ENCODE assay signal across 15 cellular contexts in the genomic region with DNA sequence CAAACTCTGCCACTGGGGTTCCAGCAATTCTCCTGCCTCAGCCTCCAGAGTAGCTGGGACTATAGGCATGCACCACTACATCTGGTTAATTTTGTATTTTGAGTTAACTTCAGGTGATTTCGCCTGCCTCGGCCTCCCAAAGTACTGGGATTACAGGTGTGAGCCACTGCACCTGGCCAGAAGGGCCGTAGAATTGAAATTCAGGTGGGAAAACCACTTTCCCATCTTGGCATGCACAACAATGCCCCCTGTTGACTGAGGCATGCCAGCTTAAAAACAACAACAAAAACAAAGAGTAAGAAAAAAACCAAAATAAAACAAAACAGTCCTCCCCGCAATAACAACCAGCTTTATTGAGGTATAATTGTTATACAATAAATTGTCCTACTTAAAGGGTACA. TPM values are rescaled to one million over a fixed set of nuclear protein-coding genes. Genes with fewer than 3 reads are reported as not detected.
DNase-seq lines count a peak whose midpoint lies in the region; ATAC-seq, FAIRE-seq and TF ChIP-seq lines count a peak whose summit lies in the region.
"Had no signal": no experiment of that assay in that cellular context is flagged by ENCODE, and none has a peak within 500 bp of the region (broad histone marks: within the 10 kb centered on the region; RNA-seq: fewer than 3 reads in every experiment).

No MANE protein-coding gene starts in this region.

- in situ Hi-C loops in K562 (cut with MboI), result no loop called here

- TF ChIP-seq RAD21 in K562 (CRISPR knock-in tag; conservative IDR thresholded peaks at IDR 0.05 in 1 of 2, IDR thresholded peaks at IDR 0.05 in 1 of 2), result peak in 1 of 2 experiments; percentile 40; a peak in 2 of 4 replicates

- H3K27ac ChIP-seq in K562 (ENCODE audit: extremely low read depth, low read depth, low read length), result peak overlapping the region; percentile 93
- H3K27ac ChIP-seq: GM23248 had no signal

- H3K36me3 ChIP-seq in K562 (ENCODE audit: control insufficient read depth, insufficient read depth, low read length), result no peaks in the 10 kb centered on the region

- no peaks in the 10 kb centered on the region for H3K9me1 ChIP-seq in K562 (ENCODE audit: control insufficient read depth, insufficient read depth, low read length)

- no peaks in the 10 kb centered on the region for H4K20me1 ChIP-seq in K562 (replicated peaks; ENCODE audit: control insufficient read depth, insufficient read depth, low read length)

- peak; percentile 35 for DNase-seq in NCI-H748 (lab: John Stamatoyannopoulos, UW; ENCODE audit: unreplicated experiment)
- no peak for DNase-seq in NCI-H748 treated with DMSO at 0.1 percent for 48 hours (lab: John Stamatoyannopoulos, UW)
- no peak for DNase-seq in HFFc6
- DNase-seq in K562 (ENCODE audit: extremely low read depth in 1 of 4, low spot score in 3 of 4), result no peak
- DNase-seq in progenitor cell of endocrine pancreas (ENCODE audit: low spot score, unreplicated experiment), result no peak
- no peak for DNase-seq in activated naive CD4-positive, alpha-beta T cell treated with anti-CD3 and anti-CD28 coated beads for 36 hours
- no peak for DNase-seq in SHP77 treated with DMSO at 0.1 percent for 48 hours (lab: John Stamatoyannopoulos, UW)
- no peak for DNase-seq in activated CD4-positive, alpha-beta memory T cell treated with anti-CD3 and anti-CD28 coated beads for 36 hours
- DNase-seq: activated T-cell treated with anti-CD3 and anti-CD28 coated beads for 4 hours, GM23248, hippocampal formation, NCI-H2107, SHP77 had no signal

- no peaks in the 10 kb centered on the region for H3K36me3 Mint-ChIP-seq in HFFc6 (ENCODE audit: low read depth)
- H3K36me3 Mint-ChIP-seq in progenitor cell of endocrine pancreas (ENCODE audit: insufficient read depth), result peaks cover under 1% of the 10 kb centered on the region
- no peaks in the 10 kb centered on the region for H3K36me3 Mint-ChIP-seq in activated naive CD4-positive, alpha-beta T cell treated with anti-CD3 and anti-CD28 coated beads for 36 hours (ENCODE audit: low read depth)
- no peaks in the 10 kb centered on the region for H3K36me3 Mint-ChIP-seq in activated CD4-positive, alpha-beta memory T cell treated with anti-CD3 and anti-CD28 coated beads for 36 hours

- H3K27me3 ChIP-seq in K562 (ENCODE audit: control insufficient read depth in 2 of 2, insufficient read depth in 2 of 2, low read length in 2 of 2), result no peaks in the 10 kb centered on the region

- H3K4me2 ChIP-seq in K562 (ENCODE audit: insufficient read depth, low read length), result peak overlapping the region; percentile 37; the same call in 1 of the 2 replicates

- no peak overlapping the region for H3K27ac Mint-ChIP-seq in HFFc6
- no peak overlapping the region for H3K27ac Mint-ChIP-seq in progenitor cell of endocrine pancreas
- no peak overlapping the region for H3K27ac Mint-ChIP-seq in activated naive CD4-positive, alpha-beta T cell treated with anti-CD3 and anti-CD28 coated beads for 36 hours
- H3K27ac Mint-ChIP-seq in activated CD4-positive, alpha-beta memory T cell treated with anti-CD3 and anti-CD28 coated beads for 36 hours, result no peak overlapping the region

- H3K4me1 Mint-ChIP-seq in HFFc6 (ENCODE audit: low read depth) (peaks cover 49% of the 10 kb centered on the region), progenitor cell of endocrine pancreas (ENCODE audit: low read depth) (peaks cover 40% of the 10 kb centered on the region)
- peaks cover 24% of the 10 kb centered on the region for H3K4me1 Mint-ChIP-seq in activated naive CD4-positive, alpha-beta T cell treated with anti-CD3 and anti-CD28 coated beads for 36 hours (ENCODE audit: low read depth)
- peaks cover 24% of the 10 kb centered on the region for H3K4me1 Mint-ChIP-seq in activated CD4-positive, alpha-beta memory T cell treated with anti-CD3 and anti-CD28 coated beads for 36 hours (ENCODE audit: low read depth)

- H3K9me3 Mint-ChIP-seq in HFFc6 (no peaks in the 10 kb centered on the region), progenitor cell of endocrine pancreas (ENCODE audit: low read depth) (no peaks in the 10 kb centered on the region)
- H3K9me3 Mint-ChIP-seq in activated naive CD4-positive, alpha-beta T cell treated with anti-CD3 and anti-CD28 coated beads for 36 hours, result no peaks in the 10 kb centered on the region
- H3K9me3 Mint-ChIP-seq in activated CD4-positive, alpha-beta memory T cell treated with anti-CD3 and anti-CD28 coated beads for 36 hours, result no peaks in the 10 kb centered on the region

- BruUV-seq in K562 (replicated peaks; lab: Mats Ljungman, UMichigan), result no TSS peak

- peak overlapping the region; percentile 89; the same call in 1 of the 2 replicates for H2AFZ ChIP-seq in K562 (ENCODE audit: low read depth, low read length)
- H2AFZ ChIP-seq: GM23248 had no signal

- TF ChIP-seq POLR2A in K562 (conservative IDR thresholded peaks at IDR 0.05), result no peak

- no peaks in the 10 kb centered on the region for H3K9me3 ChIP-seq in K562 (replicated peaks; ENCODE audit: control insufficient read depth, insufficient read depth, low read depth, low read length)

- intact Hi-C loops in K562 (cut with micrococcal nuclease), result loop anchor here (5.0 kb wide), 1 partner anchor 199 kb away; no protein-coding TSS in a partner anchor
- intact Hi-C loops in activated naive CD4-positive, alpha-beta T cell treated with anti-CD3 and anti-CD28 coated beads for 36 hours (cut with micrococcal nuclease), result no loop called here
- intact Hi-C loops in activated CD4-positive, alpha-beta memory T cell treated with anti-CD3 and anti-CD28 coated beads for 36 hours (cut with micrococcal nuclease), result no loop called here

- no peak overlapping the region for H3K4me3 Mint-ChIP-seq in HFFc6
- H3K4me3 Mint-ChIP-seq in progenitor cell of endocrine pancreas (ENCODE audit: low read depth), result no peak overlapping the region
- H3K4me3 Mint-ChIP-seq in activated naive CD4-positive, alpha-beta T cell treated with anti-CD3 and anti-CD28 coated beads for 36 hours, result no peak overlapping the region
- H3K4me3 Mint-ChIP-seq in activated CD4-positive, alpha-beta memory T cell treated with anti-CD3 and anti-CD28 coated beads for 36 hours, result no peak overlapping the region

- CTCF ChIA-PET in K562 (lab: Yijun Ruan, JAX; ENCODE audit: low intra/inter-chr PET ratio), result no interaction called here
- CTCF ChIA-PET in activated naive CD4-positive, alpha-beta T cell treated with anti-CD3 and anti-CD28 coated beads for 36 hours (lab: Charles Lee), result interaction anchor here (0.5 to 5.6 kb wide), 11 partner anchors 9 to 198 kb away, joined by 3 to 43 read pairs (median 4); no protein-coding TSS in a partner anchor
- CTCF ChIA-PET in activated CD4-positive, alpha-beta memory T cell treated with anti-CD3 and anti-CD28 coated beads for 36 hours (lab: Charles Lee), result interaction anchor here (0.9 to 5.3 kb wide), 7 partner anchors 10 to 199 kb away, joined by 3 to 25 read pairs (median 5); no protein-coding TSS in a partner anchor

- H3K4me1 ChIP-seq in K562 (replicated peaks in 1 of 2; ENCODE audit: control insufficient read depth in 2 of 2, insufficient read depth in 2 of 2, low read length in 2 of 2), result peaks cover 27 to 66% of the 10 kb centered on the region in 2 experiments

- peak overlapping the region in 1 of 2 experiments; percentile 73; a peak in 2 of 4 replicates for H3K9ac ChIP-seq in K562 (ENCODE audit: insufficient read depth in 1 of 2, low read depth in 2 of 2, low read length in 2 of 2)
- H3K9ac ChIP-seq: GM23248 had no signal

- POLR2A ChIA-PET in K562 (lab: Yijun Ruan, JAX), result interaction anchor here (1.4 to 2.1 kb wide), 2 partner anchors 13 to 26 kb away, joined by 5 to 6 read pairs; no protein-coding TSS in a partner anchor
- POLR2A ChIA-PET in activated CD4-positive, alpha-beta memory T cell treated with anti-CD3 and anti-CD28 coated beads for 36 hours (lab: Charles Lee), result interaction anchor here (0.7 kb wide), 1 partner anchor 45 kb away, joined by 3 read pairs; no protein-coding TSS in a partner anchor

- FAIRE-seq in K562 (lab: Jason Lieb, UNC), result no peak
- FAIRE-seq: A204.1, endometrium had no signal

- 80% methylated on average over 4 of the region's 4 CpGs for WGBS in K562 (ENCODE audit: insufficient coverage, low coverage, missing lambda C conversion rate)

- TF ChIP-seq CTCF in HFFc6 (IDR thresholded peaks at IDR 0.05) (peak; percentile 53), K562 (IDR thresholded peaks at IDR 0.05 in 2 of 3, conservative IDR thresholded peaks at IDR 0.05 in 1 of 3; ENCODE audit: insufficient read depth in 2 of 3, low read depth in 1 of 3, low read length in 3 of 3) (peak; percentile 1 to 42 (median 40); a peak in 2 of 6 replicates), progenitor cell of endocrine pancreas (IDR thresholded peaks at IDR 0.05; ENCODE audit: unreplicated experiment) (peak; percentile 22)

- no peak for TF ChIP-seq EP300 in K562 (IDR thresholded peaks at IDR 0.05; ENCODE audit: low read length)

- no peak for ATAC-seq in K562

- H3K27me3 Mint-ChIP-seq in HFFc6 (ENCODE audit: insufficient read depth) (no peaks in the 10 kb centered on the region; the same call in 1 of the 2 replicates), progenitor cell of endocrine pancreas (no peaks in the 10 kb centered on the region)
- H3K27me3 Mint-ChIP-seq in activated naive CD4-positive, alpha-beta T cell treated with anti-CD3 and anti-CD28 coated beads for 36 hours (ENCODE audit: low read depth), result no peaks in the 10 kb centered on the region
- H3K27me3 Mint-ChIP-seq in activated CD4-positive, alpha-beta memory T cell treated with anti-CD3 and anti-CD28 coated beads for 36 hours, result no peaks in the 10 kb centered on the region

- H3K4me3 ChIP-seq in K562, result no peak overlapping the region
- H3K4me3 ChIP-seq: GM23248 had no signal

- H3K79me2 ChIP-seq in K562 (ENCODE audit: control insufficient read depth, insufficient read depth, low read length), result no peaks in the 10 kb centered on the region

RNA-seq across cellular contexts. Expression of a gene that starts 32.6 kb away (rescaled TPM):
- total RNA-seq in HFFc6 (2021; fragmentation: NEBNext Ultra II Directional; extraction: Animal tissue kit (Norgen Biotek cat#: 25700)), result 100 to 1,000 TPM; 193 to 236 (median 223) TPM
- total RNA-seq in K562 (2011; cell fraction: chromatin; rRNA removed; ENCODE audit: low replicate concordance), result 56.2 and 68.3 TPM in 2 replicates
- total RNA-seq in K562 (2011; cell fraction: nucleolus; rRNA removed), result 12.9 and 14.2 TPM in 2 replicates
- total RNA-seq in K562 (2011; cell fraction: nucleoplasm; rRNA removed), result 27.7 and 42.6 TPM in 2 replicates
- total RNA-seq in K562 (2014; rRNA removed) (122 and 129 TPM in 2 replicates), K562 (2014; rRNA removed; fragmentation: Illumina TruSeq; extraction: Trizol) (265 and 291 TPM in 2 replicates), K562 (2015; rRNA removed; fragmentation: Illumina TruSeq; extraction: Trizol) (188 and 194 TPM in 2 replicates), K562 (2021) (224 and 232 TPM in 2 replicates), progenitor cell of endocrine pancreas (220 and 234 TPM in 2 replicates)
- polyA plus RNA-seq in K562 (2011; rRNA removed) (336 and 369 TPM in 2 replicates), K562 (2014; fragmentation: Illumina TruSeq; extraction: Trizol) (317 and 338 TPM in 2 replicates), K562 (2014; fragmentation: Nextera tagmentation; extraction: Ambion mirVana) (100 to 1,000 TPM; 236 to 271 TPM), K562 (2014; rRNA removed) (245 and 321 TPM in 2 replicates)
- polyA plus RNA-seq in K562 (2011; cell fraction: cytosol; rRNA removed), result 144 and 235 TPM in 2 replicates
- 66.7 and 120 TPM in 2 replicates for polyA plus RNA-seq in K562 (2011; cell fraction: nucleus; rRNA removed)
- polyA plus RNA-seq in K562 (2012), result 291 and 297 TPM in 2 replicates
- polyA minus RNA-seq in K562 (2011; rRNA and poly(A)+ RNA removed), result 431 and 466 TPM in 2 replicates
- 78.3 and 103 TPM in 2 replicates for polyA minus RNA-seq in K562 (2011; cell fraction: cytosol; rRNA and poly(A)+ RNA removed)
- 12.8 and 19.5 TPM in 2 replicates for polyA minus RNA-seq in K562 (2011; cell fraction: nucleus; rRNA and poly(A)+ RNA removed)
- 100 to 1,000 TPM; 151 to 157 TPM for total RNA-seq in activated naive CD4-positive, alpha-beta T cell treated with anti-CD3 and anti-CD28 coated beads for 36 hours
- total RNA-seq in activated CD4-positive, alpha-beta memory T cell treated with anti-CD3 and anti-CD28 coated beads for 36 hours, result 100 to 1,000 TPM; 171 to 181 TPM

RNA-seq across cellular contexts. Expression of a gene that starts 44.6 kb away (rescaled TPM):
- 10 to 100 TPM; 15.8 to 19.4 (median 17.1) TPM for total RNA-seq in HFFc6 (2021; fragmentation: NEBNext Ultra II Directional; extraction: Animal tissue kit (Norgen Biotek cat#: 25700))
- 41.4 and 147 TPM in 2 replicates for total RNA-seq in K562 (2011; cell fraction: chromatin; rRNA removed; ENCODE audit: low replicate concordance)
- 17.3 and 22.5 TPM in 2 replicates for total RNA-seq in K562 (2011; cell fraction: nucleolus; rRNA removed)
- 50.7 and 53.1 TPM in 2 replicates for total RNA-seq in K562 (2011; cell fraction: nucleoplasm; rRNA removed)
- total RNA-seq in K562 (2014; rRNA removed) (15.1 and 21.2 TPM in 2 replicates), K562 (2014; rRNA removed; fragmentation: Illumina TruSeq; extraction: Trizol) (28.6 and 35.5 TPM in 2 replicates), K562 (2015; rRNA removed; fragmentation: Illumina TruSeq; extraction: Trizol) (25.4 and 32.3 TPM in 2 replicates), K562 (2021) (18.3 and 19.9 TPM in 2 replicates), progenitor cell of endocrine pancreas (17.5 and 17.9 TPM in 2 replicates)
- polyA plus RNA-seq in K562 (2011; rRNA removed) (19.8 and 23.0 TPM in 2 replicates), K562 (2014; fragmentation: Illumina TruSeq; extraction: Trizol) (14.8 and 17.0 TPM in 2 replicates), K562 (2014; fragmentation: Nextera tagmentation; extraction: Ambion mirVana) (1 to 10 TPM; 6.8 to 6.9 TPM), K562 (2014; rRNA removed) (11.3 and 13.5 TPM in 2 replicates)
- polyA plus RNA-seq in K562 (2011; cell fraction: cytosol; rRNA removed), result 5.0 and 7.4 TPM in 2 replicates
- polyA plus RNA-seq in K562 (2011; cell fraction: nucleus; rRNA removed), result 18.4 and 23.1 TPM in 2 replicates
- polyA plus RNA-seq in K562 (2012), result 8.5 and 10.7 TPM in 2 replicates
- 69.4 and 70.4 TPM in 2 replicates for polyA minus RNA-seq in K562 (2011; rRNA and poly(A)+ RNA removed)
- 12.6 and 26.8 TPM in 2 replicates for polyA minus RNA-seq in K562 (2011; cell fraction: cytosol; rRNA and poly(A)+ RNA removed)
- polyA minus RNA-seq in K562 (2011; cell fraction: nucleus; rRNA and poly(A)+ RNA removed), result 31.0 and 60.5 TPM in 2 replicates
- 10 to 100 TPM; 23.9 to 24.9 TPM for total RNA-seq in activated naive CD4-positive, alpha-beta T cell treated with anti-CD3 and anti-CD28 coated beads for 36 hours
- 10 to 100 TPM; 39.9 to 41.3 TPM for total RNA-seq in activated CD4-positive, alpha-beta memory T cell treated with anti-CD3 and anti-CD28 coated beads for 36 hours
